ENCODE assay signal across 1 cellular context in the genomic region with DNA sequence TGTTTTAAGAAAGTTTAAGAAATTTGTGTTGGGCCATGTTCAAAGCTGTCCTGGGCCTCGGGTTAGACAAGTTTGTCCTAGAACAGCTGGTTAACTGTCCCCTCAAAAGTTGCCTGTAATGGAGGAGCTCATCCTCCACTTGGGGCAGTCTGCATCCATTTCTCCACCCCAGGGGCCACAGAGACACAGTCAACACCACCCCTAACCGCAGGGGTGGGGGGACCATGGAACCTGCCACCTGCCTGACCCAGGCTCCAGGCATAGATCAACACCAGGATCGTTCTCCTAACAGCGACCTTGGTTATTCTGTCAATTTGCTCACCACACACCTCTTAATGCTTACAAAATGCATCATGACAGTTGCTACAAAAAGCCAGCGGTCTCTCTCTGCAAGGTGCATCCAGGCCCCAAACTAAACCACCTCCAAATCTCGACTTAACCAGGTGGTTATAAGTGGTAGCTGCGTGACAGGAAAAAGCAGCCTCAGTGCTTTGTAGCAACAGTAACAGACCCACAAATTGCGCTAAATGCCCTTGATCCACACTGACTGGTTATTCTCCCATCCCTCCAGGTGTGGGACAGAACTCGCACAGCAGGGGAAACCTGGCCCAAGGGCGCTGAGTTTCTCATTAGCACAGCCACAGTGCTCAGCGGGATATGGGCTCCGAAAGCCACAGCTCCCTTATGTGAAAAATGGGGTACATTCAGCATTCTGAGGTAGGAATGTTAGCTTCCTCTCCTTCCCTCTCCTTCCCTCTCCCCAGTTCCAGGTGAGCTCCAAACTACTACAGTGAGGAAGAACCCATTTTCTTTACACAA.
A peak's percentile ranks its signal among the peaks of the same experiment; 100 is the strongest.
TF ChIP-seq lines count a peak whose summit lies in the region.

No MANE protein-coding gene starts in this region.

TF ChIP-seq in HepG2, 621 proteins besides CTCF, POLR2A, EP300 and RAD21 (continued from another document):
- TF ChIP-seq REST (IDR thresholded peaks at IDR 0.05; ENCODE audit: borderline replicate concordance in 1 of 2, low read depth in 1 of 2, low read length in 2 of 2) = no peak
- TF ChIP-seq ZFP36L1 (CRISPR knock-in tag; IDR thresholded peaks at IDR 0.05) = no peak
- TF ChIP-seq RXRA (CRISPR knock-in tag; IDR thresholded peaks at IDR 0.05) = peak; percentile 31; the same call in 1 of the 2 replicates
- peak; percentile 51 for TF ChIP-seq FOXA3 (CRISPR knock-in tag; IDR thresholded peaks at IDR 0.05)
- peak; percentile 35; the same call in 1 of the 2 replicates for TF ChIP-seq SALL1 (CRISPR knock-in tag; IDR thresholded peaks at IDR 0.05)
- TF ChIP-seq STAG1 (CRISPR knock-in tag; IDR thresholded peaks at IDR 0.05) = peak; percentile 65
- TF ChIP-seq TSC22D2 (CRISPR knock-in tag; IDR thresholded peaks at IDR 0.05; ENCODE audit: borderline replicate concordance) = 0 out of 2 replicates have a peak, but pooled peaks have one; percentile 63
- no peak for TF ChIP-seq PAXIP1 (CRISPR knock-in tag; conservative IDR thresholded peaks at IDR 0.05)
- TF ChIP-seq MZF1 (CRISPR knock-in tag; IDR thresholded peaks at IDR 0.05; ENCODE audit: borderline replicate concordance) = no peak
- TF ChIP-seq THAP8 (CRISPR knock-in tag; IDR thresholded peaks at IDR 0.05; ENCODE audit: borderline replicate concordance) = no peak
- TF ChIP-seq, protein P1, sequence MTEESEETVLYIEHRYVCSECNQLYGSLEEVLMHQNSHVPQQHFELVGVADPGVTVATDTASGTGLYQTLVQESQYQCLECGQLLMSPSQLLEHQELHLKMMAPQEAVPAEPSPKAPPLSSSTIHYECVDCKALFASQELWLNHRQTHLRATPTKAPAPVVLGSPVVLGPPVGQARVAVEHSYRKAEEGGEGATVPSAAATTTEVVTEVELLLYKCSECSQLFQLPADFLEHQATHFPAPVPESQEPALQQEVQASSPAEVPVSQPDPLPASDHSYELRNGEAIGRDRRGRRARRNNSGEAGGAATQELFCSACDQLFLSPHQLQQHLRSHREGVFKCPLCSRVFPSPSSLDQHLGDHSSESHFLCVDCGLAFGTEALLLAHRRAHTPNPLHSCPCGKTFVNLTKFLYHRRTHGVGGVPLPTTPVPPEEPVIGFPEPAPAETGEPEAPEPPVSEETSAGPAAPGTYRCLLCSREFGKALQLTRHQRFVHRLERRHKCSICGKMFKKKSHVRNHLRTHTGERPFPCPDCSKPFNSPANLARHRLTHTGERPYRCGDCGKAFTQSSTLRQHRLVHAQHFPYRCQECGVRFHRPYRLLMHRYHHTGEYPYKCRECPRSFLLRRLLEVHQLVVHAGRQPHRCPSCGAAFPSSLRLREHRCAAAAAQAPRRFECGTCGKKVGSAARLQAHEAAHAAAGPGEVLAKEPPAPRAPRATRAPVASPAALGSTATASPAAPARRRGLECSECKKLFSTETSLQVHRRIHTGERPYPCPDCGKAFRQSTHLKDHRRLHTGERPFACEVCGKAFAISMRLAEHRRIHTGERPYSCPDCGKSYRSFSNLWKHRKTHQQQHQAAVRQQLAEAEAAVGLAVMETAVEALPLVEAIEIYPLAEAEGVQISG (CRISPR knock-in tag; IDR thresholded peaks at IDR 0.05) = peak; percentile 61
- peak; percentile 58; the same call in 1 of the 2 replicates for TF ChIP-seq ARID4A (CRISPR knock-in tag; IDR thresholded peaks at IDR 0.05; ENCODE audit: borderline replicate concordance)
